Comparison of ENCODE assay signal across 8 cellular contexts in genomic region chr17:21126645-21127507, GRCh38. TPM values are rescaled to one million over a fixed set of nuclear protein-coding genes. Genes with fewer than 3 reads are reported as not detected.
DNase-seq lines count a peak whose midpoint lies in the region; ATAC-seq and TF ChIP-seq lines count a peak whose summit lies in the region.

DHRS7B (plus strand) TSS chr17:21126964; CDS start chr17:21126972, 8 bp downstream.

- peak within 1 kb of the TSS; percentile 98 for H3K27ac Mint-ChIP-seq in Calu3 (ENCODE audit: unreplicated experiment)
- peak within 1 kb of the TSS; percentile 99 for H3K27ac Mint-ChIP-seq in endothelial cell (ENCODE audit: unreplicated experiment)

- no peaks in the 10 kb centered on the region for H3K27me3 ChIP-seq in HUES6 (ENCODE audit: control insufficient read depth, insufficient read depth, low read length)
- no peaks in the 10 kb centered on the region for H3K27me3 ChIP-seq in OCI-LY1 (ENCODE audit: insufficient read depth, low read length)

- H3K36me3 ChIP-seq in HUES6 (ENCODE audit: control insufficient read depth, insufficient read depth, low read length) (no peaks in the 10 kb centered on the region), OCI-LY1 (ENCODE audit: insufficient read depth, low read length) (no peaks in the 10 kb centered on the region)

- H3K4me2 ChIP-seq in OCI-LY1 (ENCODE audit: low read length), result peak within 1 kb of the TSS; percentile 82

- H3K9ac ChIP-seq in HUES6 (ENCODE audit: low read length) (peak within 1 kb of the TSS; percentile 91), OCI-LY1 (ENCODE audit: low read length) (peak within 1 kb of the TSS; percentile 77)

- H3K9me3 Mint-ChIP-seq in Calu3 (ENCODE audit: low read depth, unreplicated experiment), result no peaks in the 10 kb centered on the region
- no peaks in the 10 kb centered on the region for H3K9me3 Mint-ChIP-seq in endothelial cell (ENCODE audit: unreplicated experiment)

- H3K4me1 Mint-ChIP-seq in Calu3 (ENCODE audit: low read depth, unreplicated experiment) (peaks cover 18% of the 10 kb centered on the region), endothelial cell (ENCODE audit: unreplicated experiment) (peaks cover 35% of the 10 kb centered on the region)

- H3K79me2 ChIP-seq in OCI-LY1 (ENCODE audit: insufficient read depth, low read length), result peaks cover 8% of the 10 kb centered on the region

- no peak within 1 kb of the TSS for H2AFZ ChIP-seq in OCI-LY1 (ENCODE audit: low read length)

- TF ChIP-seq CTCF in Calu3 (IDR thresholded peaks at IDR 0.05; ENCODE audit: unreplicated experiment), result no peak
- no peak; the same call in 1 of the 2 replicates for TF ChIP-seq CTCF in OCI-LY1 (IDR thresholded peaks at IDR 0.05; ENCODE audit: low read length)
- TF ChIP-seq CTCF in endothelial cell (IDR thresholded peaks at IDR 0.05; ENCODE audit: unreplicated experiment), result no peak

- no peaks in the 10 kb centered on the region for H3F3A ChIP-seq in OCI-LY1 (ENCODE audit: insufficient read depth, low read length)

- intact Hi-C loops in Calu3 (cut with micrococcal nuclease; ENCODE audit: unreplicated experiment), result loop anchor here (5.0 to 10.0 kb wide), 3 partner anchors 88 to 388 kb away; partner anchors contain the start of gene TMEM11

- peak; percentile 92 for ATAC-seq in GM21423 (IDR thresholded peaks at IDR 0.05; ENCODE audit: unreplicated experiment)

- peaks cover 18% of the 10 kb centered on the region for H3K4me1 ChIP-seq in HUES6 (ENCODE audit: control insufficient read depth, insufficient read depth, low read length)
- peaks cover 21% of the 10 kb centered on the region for H3K4me1 ChIP-seq in OCI-LY1 (ENCODE audit: insufficient read depth, low read length, severe bottlenecking)

- H3K27me3 Mint-ChIP-seq in Calu3 (ENCODE audit: unreplicated experiment) (no peaks in the 10 kb centered on the region), endothelial cell (ENCODE audit: unreplicated experiment) (peaks cover 4% of the 10 kb centered on the region)

- H3K9me2 ChIP-seq in OCI-LY1 (ENCODE audit: low read depth, low read length), result no peaks in the 10 kb centered on the region

- no peaks in the 10 kb centered on the region for H4K20me1 ChIP-seq in OCI-LY1 (ENCODE audit: insufficient read depth, low read length)

- H3K36me3 Mint-ChIP-seq in Calu3 (ENCODE audit: insufficient read depth, unreplicated experiment) (peaks cover 16% of the 10 kb centered on the region), endothelial cell (ENCODE audit: low read depth, unreplicated experiment) (no peaks in the 10 kb centered on the region)

- BruUV-seq in Calu3 (replicated peaks; lab: Mats Ljungman, UMichigan), result TSS peak; percentile 83

- peak within 1 kb of the TSS; percentile 77 for H3K27ac ChIP-seq in HUES6 (ENCODE audit: low read depth, low read length)
- H3K27ac ChIP-seq in OCI-LY1 (ENCODE audit: low read depth, low read length, poor library complexity, severe bottlenecking), result peak within 1 kb of the TSS; percentile 63

- H3K9me3 ChIP-seq in HUES6 (ENCODE audit: control insufficient read depth, insufficient read depth, low read depth, low read length), result peaks cover 1% of the 10 kb centered on the region; the same call in 1 of the 2 replicates
- no peaks in the 10 kb centered on the region for H3K9me3 ChIP-seq in OCI-LY1 (ENCODE audit: low read length)

- peak; percentile 94 for DNase-seq in Calu3
- DNase-seq in activated CD8-positive, alpha-beta memory T cell treated with anti-CD3 and anti-CD28 coated beads, Interleukin-2, amount 50 U/mL, for 48 hours, result peak; percentile 99
- DNase-seq in endothelial cell (ENCODE audit: low spot score), result peak; percentile 94
- peak; percentile 96 for DNase-seq in midbrain (lab: John Stamatoyannopoulos, UW)
- peak; percentile 94 to 95 for DNase-seq in stimulated activated CD8-positive, alpha-beta memory T cell treated with anti-CD3 and anti-CD28 coated beads, Interleukin-2, amount 100 ng/mL, for 1 hour (ENCODE audit: low read depth in 2 of 2)

- CTCF ChIA-PET in Calu3 (lab: Charles Lee), result no interaction called here

- peak within 1 kb of the TSS; percentile 89 for H3K4me3 ChIP-seq in HUES6 (ENCODE audit: low read depth, low read length)
- H3K4me3 ChIP-seq in OCI-LY1 (ENCODE audit: low read depth, low read length, poor library complexity, severe bottlenecking), result peak within 1 kb of the TSS; percentile 71

- H3K4me3 Mint-ChIP-seq in Calu3 (ENCODE audit: low read depth, unreplicated experiment), result peak within 1 kb of the TSS; percentile 93
- H3K4me3 Mint-ChIP-seq in endothelial cell (ENCODE audit: unreplicated experiment), result peak within 1 kb of the TSS; percentile 93

RNA-seq across cellular contexts. Expression of gene DHRS7B, which starts in this region (rescaled TPM):
- 15.3 and 17.7 TPM in 2 replicates for total RNA-seq in Calu3 (2022)
- 31.0 TPM for total RNA-seq in endothelial cell (ENCODE audit: unreplicated experiment)

Comparison
In these comparisons a context has a peak if more than half of its experiments do, and no peak if none do; other contexts are left out.
1. Peak in every context shown above with its lines: DNase-seq, ATAC-seq, H3K4me3 ChIP-seq and H3K27ac ChIP-seq.